ENCODE assay signal across 7 cellular contexts in genomic region chr7:152245417-152245816, GRCh38.
DNase-seq lines count a peak whose midpoint lies in the region; ATAC-seq, FAIRE-seq and TF ChIP-seq lines count a peak whose summit lies in the region.
"Not testable (repeated sequence)": the region's sequence is repeated elsewhere in the genome, so short reads cannot be mapped to it uniquely, and the experiment has no call there.

No MANE protein-coding gene starts in this region.

- not testable (repeated sequence) for H3K9ac ChIP-seq in SK-N-SH

- H3K27ac ChIP-seq in SK-N-SH (ENCODE audit: low read depth in 2 of 2, low read length in 1 of 2): not testable (repeated sequence)

- TF ChIP-seq RAD21 in SK-N-SH (IDR thresholded peaks at IDR 0.05; ENCODE audit: low read length): not testable (repeated sequence)

- H3K4me2 ChIP-seq in SK-N-SH: not testable (repeated sequence)

- peak; percentile 61 for ATAC-seq in SK-N-SH treated with all-trans-retinoic acid at 6 μM for 48 hours

- H3K4me3 ChIP-seq in SK-N-SH (ENCODE audit: low read depth in 2 of 2, low read length in 1 of 2): not testable (repeated sequence)

- peak in 1 of 2 experiments; percentile 65; a peak in 2 of 4 replicates for TF ChIP-seq EP300 in SK-N-SH (IDR thresholded peaks at IDR 0.05; ENCODE audit: borderline replicate concordance in 1 of 2, low read depth in 1 of 2, low read length in 1 of 2)

- DNase-seq in H54 (ENCODE audit: insufficient read length, low spot score); SK-N-SH; frontal cortex (ENCODE audit: low spot score in 2 of 2): not testable (repeated sequence)

- 10% methylated on average over 2 of the region's 2 CpGs for WGBS in SK-N-SH (ENCODE audit: low lambda C conversion rate)

- H3K4me1 ChIP-seq in SK-N-SH (ENCODE audit: control insufficient read depth in 1 of 2, insufficient read depth in 2 of 2, low read depth in 1 of 2, low read length in 1 of 2): not testable (repeated sequence)

- peak; percentile 87 for FAIRE-seq in A204.1 (lab: Jason Lieb, UNC)
- peak; percentile 27 for FAIRE-seq in H54 (lab: Jason Lieb, UNC)
- FAIRE-seq in colon (lab: Jason Lieb, UNC): peak; percentile 45
- FAIRE-seq in frontal cortex (lab: Jason Lieb, UNC): peak; percentile 13
- FAIRE-seq in islet of Langerhans (lab: Jason Lieb, UNC): peak; percentile 21

- not testable (repeated sequence) for H4K20me1 ChIP-seq in SK-N-SH (ENCODE audit: insufficient read depth)

- H3F3A ChIP-seq in SK-N-SH (replicated peaks; ENCODE audit: insufficient read depth): not testable (repeated sequence)

- H3K79me2 ChIP-seq in SK-N-SH (ENCODE audit: insufficient read depth): peaks cover 27% of the 10 kb centered on the region; the same call in 1 of the 2 replicates

- not testable (repeated sequence) for H3K9me2 ChIP-seq in SK-N-SH

- H2AFZ ChIP-seq in SK-N-SH (ENCODE audit: low read depth): not testable (repeated sequence)

- H3K27me3 ChIP-seq in SK-N-SH (ENCODE audit: insufficient read depth): not testable (repeated sequence)

- TF ChIP-seq CTCF in SK-N-SH (IDR thresholded peaks at IDR 0.05): not testable (repeated sequence)

- CTCF ChIA-PET in SK-N-SH (lab: Yijun Ruan, JAX): interaction anchor here (1.1 kb wide), 1 partner anchor 486 kb away, joined by 4 read pairs; no protein-coding TSS in a partner anchor

- not testable (repeated sequence) for H3K9me3 ChIP-seq in SK-N-SH

- POLR2A ChIA-PET in SK-N-SH (lab: Yijun Ruan, JAX): not testable (repeated sequence)

- peaks cover 12 to 61% of the 10 kb centered on the region in 2 experiments for H3K36me3 ChIP-seq in SK-N-SH (replicated peaks in 1 of 2; ENCODE audit: control insufficient read depth in 1 of 2, insufficient read depth in 2 of 2, low read length in 1 of 2)

- not testable (repeated sequence) for TF ChIP-seq POLR2A in H54 (IDR thresholded peaks at IDR 0.05; ENCODE audit: low read depth, low read length)

TF ChIP-seq in SK-N-SH, 30 proteins besides CTCF, POLR2A, EP300 and RAD21:
- peak; percentile 45; the same call in 1 of the 2 replicates for TF ChIP-seq POLR2AphosphoS5 (IDR thresholded peaks at IDR 0.05; ENCODE audit: low read depth, low read length)
- TF ChIP-seq CHD2 (IDR thresholded peaks at IDR 0.05; ENCODE audit: low read length, partially characterized antibody): peak; percentile 64
- peak; percentile 64 for TF ChIP-seq GATA2 (CRISPR knock-in tag; IDR thresholded peaks at IDR 0.05)
- TF ChIP-seq TEAD4 (IDR thresholded peaks at IDR 0.05; ENCODE audit: borderline replicate concordance, insufficient read depth): 0 out of 2 replicates have a peak, but pooled peaks have one; percentile 8
- TF ChIP-seq TCF12 (IDR thresholded peaks at IDR 0.05): peak; percentile 69
- 0 out of 2 replicates have a peak, but pooled peaks have one; percentile 33 for TF ChIP-seq RCOR1 (IDR thresholded peaks at IDR 0.05; ENCODE audit: low read length)

TF ChIP-seq in SK-N-SH treated with all-trans-retinoic acid at 6 μM for 48 hours, 23 proteins besides CTCF, POLR2A, EP300 and RAD21:
- TF ChIP-seq TCF4 (CRISPR knock-in tag; IDR thresholded peaks at IDR 0.05; ENCODE audit: borderline replicate concordance): peak; percentile 98
- TF ChIP-seq ISL1 (CRISPR knock-in tag; IDR thresholded peaks at IDR 0.05): peak; percentile 31; the same call in 1 of the 2 replicates
